Comparison of ENCODE assay signal across 8 cellular contexts in the genomic region with DNA sequence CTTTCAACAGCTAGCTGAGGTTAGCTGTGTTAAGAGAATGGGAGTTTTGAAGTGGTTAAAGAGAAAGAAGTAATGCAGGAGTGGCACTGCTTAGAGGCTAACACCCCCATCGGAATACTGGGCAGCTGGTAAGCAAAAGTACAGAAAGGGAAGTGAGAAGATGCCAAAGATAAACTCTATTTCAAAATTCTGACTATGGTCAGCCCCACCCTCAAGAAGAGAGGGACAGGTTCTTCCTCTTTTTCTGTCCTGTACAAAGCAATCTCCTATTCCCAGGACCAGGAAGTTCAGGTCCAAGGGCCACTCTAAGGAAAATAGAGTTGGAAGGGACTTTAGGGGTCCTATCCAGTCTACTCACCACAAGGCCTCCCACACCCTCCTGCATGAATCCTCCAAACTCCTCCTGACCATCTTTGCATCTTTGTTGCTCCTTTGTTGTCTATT. TPM values are rescaled to one million over a fixed set of nuclear protein-coding genes. Genes with fewer than 3 reads are reported as not detected.
DNase-seq lines count a peak whose midpoint lies in the region; ATAC-seq and TF ChIP-seq lines count a peak whose summit lies in the region.

No MANE protein-coding gene starts in this region.

- H3K27me3 ChIP-seq in left lung (no peaks in the 10 kb centered on the region), gastrocnemius medialis (no peaks in the 10 kb centered on the region)

- no peak for TF ChIP-seq POLR2A in gastrocnemius medialis (IDR thresholded peaks at IDR 0.05)

- H3K9me3 ChIP-seq in left lung (no peaks in the 10 kb centered on the region), gastrocnemius medialis (no peaks in the 10 kb centered on the region)

- in situ Hi-C loops in gastrocnemius medialis (cut with MboI; ENCODE audit: low sequenced_read_pairs in 4 of 4) = no loop called here

- H3K4me1 ChIP-seq in left lung = peaks cover 16 to 74% of the 10 kb centered on the region in 2 donors
- H3K4me1 ChIP-seq in gastrocnemius medialis = peaks cover 22 to 56% of the 10 kb centered on the region in 2 donors

- H3K27ac ChIP-seq in left lung = peak overlapping the region in 1 of 2 donors; percentile 83
- H3K27ac ChIP-seq in gastrocnemius medialis = peak overlapping the region in 1 of 4 donors; percentile 15

- intact Hi-C loops in left lung (cut with DNase I) (no loop called here), gastrocnemius medialis (cut with DNase I; ENCODE audit: low total_unique reads) (no loop called here)

- H3K36me3 ChIP-seq in left lung (no peaks in the 10 kb centered on the region), gastrocnemius medialis (no peaks in the 10 kb centered on the region)

- no peak overlapping the region for H3K4me3 ChIP-seq in left lung
- H3K4me3 ChIP-seq in gastrocnemius medialis = no peak overlapping the region

- TF ChIP-seq CTCF in left lung (IDR thresholded peaks at IDR 0.05) (no peak), gastrocnemius medialis (IDR thresholded peaks at IDR 0.05 in 4 of 5, conservative IDR thresholded peaks at IDR 0.05 in 1 of 5) (no peak)

- DNase-seq in MV-4-11 (lab: John Stamatoyannopoulos, UW) (peak; percentile 98), left lung (no peak), gastrocnemius medialis (no peak), amygdala (lab: John Stamatoyannopoulos, UW) (no peak), cerebellum (ENCODE audit: low spot score) (no peak), cerebellar nuclear complex (lab: John Stamatoyannopoulos, UW) (no peak)

- ATAC-seq in GM18520 (IDR thresholded peaks at IDR 0.05; ENCODE audit: unreplicated experiment) (peak; percentile 88), GM21786 (IDR thresholded peaks at IDR 0.05; ENCODE audit: unreplicated experiment) (peak; percentile 84), left lung (peak; percentile 74), gastrocnemius medialis (no peak)

RNA-seq across cellular contexts. Expression of a gene that starts 45.9 kb away (rescaled TPM):
- 10 to 100 TPM; 15.0 to 27.3 TPM for total RNA-seq in left lung
- 10 to 100 TPM in 2 of 4 donors, 1 to 10 TPM in 2; 4.6 to 16.5 (median 9.0) TPM for total RNA-seq in gastrocnemius medialis
- total RNA-seq in cerebellum = 36.4 TPM

Comparison
In these comparisons a context has a peak if more than half of its experiments do, and no peak if none do; other contexts are left out.
1. ATAC-seq: peak in GM18520 (single experiment), GM21786 (single experiment) and left lung (single experiment); none in gastrocnemius medialis (0 of 2).